Comparison of ENCODE assay signal across 10 cellular contexts in genomic region chr3:13890377-13891016, GRCh38. TPM values are rescaled to one million over a fixed set of nuclear protein-coding genes. Genes with fewer than 3 reads are reported as not detected.
DNase-seq lines count a peak whose midpoint lies in the region; ATAC-seq and TF ChIP-seq lines count a peak whose summit lies in the region.
"Had no signal": no experiment of that assay in that cellular context is flagged by ENCODE, and none has a peak within 500 bp of the region (broad histone marks: within the 10 kb centered on the region; RNA-seq: fewer than 3 reads in every experiment).

No MANE protein-coding gene starts in this region.

- TF ChIP-seq CTCF in GM23338 (conservative IDR thresholded peaks at IDR 0.05; ENCODE audit: low read depth in 2 of 2) (no peak), RWPE2 (IDR thresholded peaks at IDR 0.05; ENCODE audit: poor library complexity, severe bottlenecking) (no peak), natural killer cell (IDR thresholded peaks at IDR 0.05) (no peak), progenitor cell of endocrine pancreas (IDR thresholded peaks at IDR 0.05; ENCODE audit: unreplicated experiment) (no peak), WERI-Rb-1 (IDR thresholded peaks at IDR 0.05; ENCODE audit: low read depth, low read length) (no peak)

- intact Hi-C loops in natural killer cell (cut with micrococcal nuclease) = loop anchor here (10.0 kb wide), 1 partner anchor 1034 kb away; no protein-coding TSS in a partner anchor

- no peaks in the 10 kb centered on the region for H3K36me3 Mint-ChIP-seq in GM23338 (ENCODE audit: low read depth)
- peaks cover 6% of the 10 kb centered on the region for H3K36me3 Mint-ChIP-seq in activated naive CD4-positive, alpha-beta T cell treated with anti-CD3 and anti-CD28 coated beads, Interleukin-2, amount 10 ng/mL, durations not matched to agents 7 days and 5 days
- no peaks in the 10 kb centered on the region for H3K36me3 Mint-ChIP-seq in natural killer cell
- H3K36me3 Mint-ChIP-seq in progenitor cell of endocrine pancreas (ENCODE audit: insufficient read depth) = no peaks in the 10 kb centered on the region

- H3K27me3 ChIP-seq in GM23338 (ENCODE audit: insufficient read depth) (peaks cover 19% of the 10 kb centered on the region), RWPE2 (ENCODE audit: insufficient read depth, poor library complexity, severe bottlenecking) (no peaks in the 10 kb centered on the region), WERI-Rb-1 (ENCODE audit: insufficient read depth, low read depth, severe bottlenecking) (peaks cover 60% of the 10 kb centered on the region)

- H3K36me3 ChIP-seq in GM23338 (ENCODE audit: insufficient read depth) (no peaks in the 10 kb centered on the region), RWPE2 (ENCODE audit: low read depth) (no peaks in the 10 kb centered on the region), WERI-Rb-1 (no peaks in the 10 kb centered on the region)
- H3K36me3 ChIP-seq: gastrocnemius medialis had no signal

- H3K9me3 Mint-ChIP-seq in GM23338 = peaks cover 2% of the 10 kb centered on the region; the same call in 1 of the 3 replicates
- peaks cover 2% of the 10 kb centered on the region for H3K9me3 Mint-ChIP-seq in activated naive CD4-positive, alpha-beta T cell treated with anti-CD3 and anti-CD28 coated beads, Interleukin-2, amount 10 ng/mL, durations not matched to agents 7 days and 5 days
- H3K9me3 Mint-ChIP-seq in natural killer cell = no peaks in the 10 kb centered on the region
- H3K9me3 Mint-ChIP-seq in progenitor cell of endocrine pancreas (ENCODE audit: low read depth) = no peaks in the 10 kb centered on the region

- H3K4me1 Mint-ChIP-seq in GM23338 = peaks cover 3% of the 10 kb centered on the region; the same call in 2 of the 3 replicates
- H3K4me1 Mint-ChIP-seq in activated naive CD4-positive, alpha-beta T cell treated with anti-CD3 and anti-CD28 coated beads, Interleukin-2, amount 10 ng/mL, durations not matched to agents 7 days and 5 days = peaks cover 38% of the 10 kb centered on the region
- H3K4me1 Mint-ChIP-seq in natural killer cell = peaks cover 8 to 15% of the 10 kb centered on the region in 2 donors
- H3K4me1 Mint-ChIP-seq in progenitor cell of endocrine pancreas (ENCODE audit: low read depth) = peaks cover under 1% of the 10 kb centered on the region

- peaks cover 6% of the 10 kb centered on the region; the same call in 1 of the 2 replicates for H3K9me2 ChIP-seq in GM23338 (ENCODE audit: insufficient read depth)

- H3K27ac Mint-ChIP-seq in GM23338 (no peak overlapping the region), natural killer cell (peak overlapping the region; percentile 43 to 76), progenitor cell of endocrine pancreas (no peak overlapping the region)
- H3K27ac Mint-ChIP-seq in activated naive CD4-positive, alpha-beta T cell treated with anti-CD3 and anti-CD28 coated beads, Interleukin-2, amount 10 ng/mL, durations not matched to agents 7 days and 5 days = peak overlapping the region; percentile 96

- CTCF ChIA-PET in activated naive CD4-positive, alpha-beta T cell treated with anti-CD3 and anti-CD28 coated beads, Interleukin-2, amount 10 ng/mL, durations not matched to agents 7 days and 5 days (lab: Charles Lee) = interaction anchor here (1.1 to 14.2 kb wide), 4 partner anchors 9 to 262 kb away, joined by 3 to 470 read pairs (median 6); no protein-coding TSS in a partner anchor

- no peak overlapping the region for H3K4me2 ChIP-seq in GM23338

- H3K9me3 ChIP-seq in RWPE2 (ENCODE audit: severe bottlenecking) (no peaks in the 10 kb centered on the region), WERI-Rb-1 (ENCODE audit: severe bottlenecking) (peaks cover 7% of the 10 kb centered on the region)
- H3K9me3 ChIP-seq: gastrocnemius medialis had no signal

- H3F3A ChIP-seq in GM23338 (replicated peaks; ENCODE audit: low read depth) = no peaks in the 10 kb centered on the region

- no peaks in the 10 kb centered on the region; the same call in 1 of the 2 replicates for H3K4me1 ChIP-seq in GM23338 (ENCODE audit: insufficient read depth)
- H3K4me1 ChIP-seq in RWPE2 (ENCODE audit: insufficient read depth, poor library complexity, severe bottlenecking) = peaks cover 20% of the 10 kb centered on the region
- H3K4me1 ChIP-seq: gastrocnemius medialis had no signal

- H4K20me1 ChIP-seq in GM23338 (replicated peaks; ENCODE audit: insufficient read depth) = no peaks in the 10 kb centered on the region

- H3K4me3 Mint-ChIP-seq in GM23338 = no peak overlapping the region
- peak overlapping the region; percentile 64 for H3K4me3 Mint-ChIP-seq in activated naive CD4-positive, alpha-beta T cell treated with anti-CD3 and anti-CD28 coated beads, Interleukin-2, amount 10 ng/mL, durations not matched to agents 7 days and 5 days
- no peak overlapping the region for H3K4me3 Mint-ChIP-seq in natural killer cell
- H3K4me3 Mint-ChIP-seq in progenitor cell of endocrine pancreas (ENCODE audit: low read depth) = no peak overlapping the region

- no peaks in the 10 kb centered on the region for H3K79me2 ChIP-seq in GM23338 (replicated peaks; ENCODE audit: insufficient read depth)

- no peak overlapping the region for H3K4me3 ChIP-seq in GM23338
- no peak overlapping the region for H3K4me3 ChIP-seq in RWPE2 (ENCODE audit: severe bottlenecking)
- no peak overlapping the region for H3K4me3 ChIP-seq in WERI-Rb-1 (ENCODE audit: low read depth, low read length)
- H3K4me3 ChIP-seq: gastrocnemius medialis had no signal

- H3K27me3 Mint-ChIP-seq in GM23338 (ENCODE audit: insufficient read depth, low read depth, poor library complexity) = peaks cover 29% of the 10 kb centered on the region
- H3K27me3 Mint-ChIP-seq in activated naive CD4-positive, alpha-beta T cell treated with anti-CD3 and anti-CD28 coated beads, Interleukin-2, amount 10 ng/mL, durations not matched to agents 7 days and 5 days = peaks cover 35% of the 10 kb centered on the region
- H3K27me3 Mint-ChIP-seq in natural killer cell (ENCODE audit: low read depth in 2 of 2) = peaks cover 0 to 5% of the 10 kb centered on the region in 2 donors
- peaks cover 51% of the 10 kb centered on the region for H3K27me3 Mint-ChIP-seq in progenitor cell of endocrine pancreas

- peak overlapping the region; percentile 47; the same call in 1 of the 2 replicates for H2AFZ ChIP-seq in GM23338

- no peak overlapping the region for H3K27ac ChIP-seq in GM23338 (ENCODE audit: low read depth)
- peak overlapping the region; percentile 59 for H3K27ac ChIP-seq in RWPE2 (ENCODE audit: poor library complexity, severe bottlenecking)
- no peak overlapping the region for H3K27ac ChIP-seq in WERI-Rb-1
- H3K27ac ChIP-seq: gastrocnemius medialis had no signal

- DNase-seq in GM23338 (ENCODE audit: low spot score) (no peak), RWPE2 (ENCODE audit: low spot score) (peak; percentile 81), natural killer cell (no peak), HuH-7.5 (ENCODE audit: low spot score) (no peak), progenitor cell of endocrine pancreas (ENCODE audit: low spot score, unreplicated experiment) (no peak), WERI-Rb-1 (no peak)
- DNase-seq in activated naive CD4-positive, alpha-beta T cell treated with anti-CD3 and anti-CD28 coated beads, Interleukin-2, amount 10 ng/mL, durations not matched to agents 7 days and 5 days = peak; percentile 78
- DNase-seq: gastrocnemius medialis, NCI-H1436 had no signal

- no peak for ATAC-seq in GM23338
- peak; percentile 58 for ATAC-seq in RWPE2 (ENCODE audit: low read depth)
- no peak for ATAC-seq in natural killer cell
- ATAC-seq: gastrocnemius medialis had no signal

TF ChIP-seq in GM23338, 12 proteins besides CTCF, POLR2A, EP300 and RAD21:
- TF ChIP-seq POLR2AphosphoS5 (IDR thresholded peaks at IDR 0.05; ENCODE audit: low read depth) (no peak), EZH2phosphoT487 (IDR thresholded peaks at IDR 0.05; ENCODE audit: unreplicated experiment) (no peak), ZNF331 (CRISPR knock-in tag; IDR thresholded peaks at IDR 0.05; ENCODE audit: low read depth) (no peak), JUNB (IDR thresholded peaks at IDR 0.05; ENCODE audit: unreplicated experiment) (no peak), CREB1 (CRISPR knock-in tag; IDR thresholded peaks at IDR 0.05; ENCODE audit: low read depth) (no peak), EZH2 (IDR thresholded peaks at IDR 0.05; ENCODE audit: low read depth, unreplicated experiment) (no peak), ETS1 (IDR thresholded peaks at IDR 0.05) (no peak), STAT1 (IDR thresholded peaks at IDR 0.05; ENCODE audit: unreplicated experiment) (no peak), NANOG (IDR thresholded peaks at IDR 0.05; ENCODE audit: borderline replicate concordance) (no peak)

RNA-seq across cellular contexts. Expression of gene WNT7A, which starts 10.6 kb away (rescaled TPM):
- 0.04 TPM in 1 of 2 replicates, not detected in the other for total RNA-seq in GM23338 (2014; rRNA removed; shearing (Covaris generic))
- polyA plus RNA-seq in GM23338 (2016; fragmentation: Nextera tagmentation; extraction: Ambion mirVana) = not detected in 2 replicates
- total RNA-seq in natural killer cell = under 1 TPM in 2 of 3 donors, not detected in 1; 0.18 to 0.45 TPM
- total RNA-seq in progenitor cell of endocrine pancreas = not detected in 2 replicates
- total RNA-seq: gastrocnemius medialis, myocyte had no signal

Comparison
In these comparisons a context has a peak if more than half of its experiments do, and no peak if none do; other contexts are left out.
1. DNase-seq: peak in RWPE2 (single experiment) and activated naive CD4-positive, alpha-beta T cell treated with anti-CD3 and anti-CD28 coated beads, Interleukin-2, amount 10 ng/mL, durations not matched to agents 7 days and 5 days (single experiment); none in GM23338 (single experiment), natural killer cell (single experiment), HuH-7.5 (single experiment), progenitor cell of endocrine pancreas (single experiment) and WERI-Rb-1 (single experiment).
2. H3K27ac Mint-ChIP-seq: peak in activated naive CD4-positive, alpha-beta T cell treated with anti-CD3 and anti-CD28 coated beads, Interleukin-2, amount 10 ng/mL, durations not matched to agents 7 days and 5 days (single experiment) and natural killer cell (2 of 2); none in GM23338 (single experiment) and progenitor cell of endocrine pancreas (single experiment).